Comparison of ENCODE assay signal across 8 cellular contexts in the genomic region with DNA sequence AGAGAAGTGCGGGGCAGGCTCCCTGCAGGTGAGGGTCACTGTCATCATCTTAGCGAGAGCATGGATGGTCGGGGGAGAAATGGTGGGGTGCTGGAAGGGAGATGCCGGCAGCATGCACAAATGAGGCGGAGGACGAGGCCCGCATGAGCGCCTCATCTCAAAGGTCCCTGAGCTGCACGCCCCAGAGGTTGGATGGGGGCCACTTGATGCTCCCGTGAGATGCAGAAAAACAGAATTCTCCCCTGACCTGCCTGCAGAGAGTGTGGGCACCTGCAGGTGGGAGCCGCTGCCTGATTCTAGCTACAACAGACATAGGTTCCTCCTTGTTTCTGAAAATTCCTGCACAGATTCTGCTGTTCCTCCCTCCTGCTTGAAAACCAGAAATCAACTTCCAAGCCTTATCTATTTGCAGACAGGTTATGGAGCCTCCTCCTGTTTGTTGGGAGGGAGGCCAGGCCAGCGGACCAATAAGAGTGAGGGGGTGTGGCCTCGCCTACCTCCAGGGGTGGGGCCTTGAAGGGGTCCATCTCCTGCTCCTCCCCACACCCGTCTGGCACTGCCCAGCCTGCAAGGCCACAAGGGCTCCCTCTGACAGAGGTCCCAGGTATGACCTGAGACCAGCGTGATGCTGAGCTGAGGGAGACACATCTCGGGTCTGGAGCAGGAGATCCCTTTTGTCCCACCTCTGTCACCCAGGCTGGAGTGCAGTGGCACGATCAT.
DNase-seq lines count a peak whose midpoint lies in the region; ATAC-seq and TF ChIP-seq lines count a peak whose summit lies in the region.

No MANE protein-coding gene starts in this region.

- WGBS in lung, 2 donors, result 87 to 93% methylated on average over 17 of the region's 17 CpGs

- no peak overlapping the region for H3K4me3 ChIP-seq in lung

- no peaks in the 10 kb centered on the region for H3K9me3 ChIP-seq in lung (ENCODE audit: control insufficient read depth in 2 of 2, insufficient read depth in 1 of 2, low read length in 1 of 2)

- H3K36me3 ChIP-seq in lung (ENCODE audit: control insufficient read depth in 2 of 2, insufficient read depth in 2 of 2, low read length in 2 of 2), result peaks cover 2 to 28% of the 10 kb centered on the region in 2 donors

- H3K27me3 ChIP-seq in lung (ENCODE audit: control insufficient read depth, insufficient read depth), result no peaks in the 10 kb centered on the region

- intact Hi-C loops in posterior vena cava (cut with DNase I), result no loop called here

- TF ChIP-seq CTCF in VCaP (conservative IDR thresholded peaks at IDR 0.05) (no peak), lung (IDR thresholded peaks at IDR 0.05; ENCODE audit: control extremely low read depth, extremely low read depth) (no peak)

- H3K27ac ChIP-seq in VCaP, result 0 out of 2 replicates have a peak overlapping the region, but pooled peaks have one; percentile 0
- no peak overlapping the region for H3K27ac ChIP-seq in lung (ENCODE audit: low read depth in 1 of 2, low read length in 1 of 2)

- peak; percentile 82 for ATAC-seq in GM19372 (IDR thresholded peaks at IDR 0.05; ENCODE audit: low read depth, unreplicated experiment)
- ATAC-seq in lung (ENCODE audit: insufficient read depth, low FRiP score), result peak; percentile 53

- DNase-seq in NCI-H2227 (lab: John Stamatoyannopoulos, UW; ENCODE audit: unreplicated experiment), result peak; percentile 47
- DNase-seq in NCI-H2227 treated with DMSO at 0.1 percent for 48 hours (lab: John Stamatoyannopoulos, UW), result no peak
- DNase-seq in HT-29 (ENCODE audit: low spot score), result peak; percentile 66
- DNase-seq in lung (ENCODE audit: low spot score), result peak; percentile 43
- DNase-seq in NCI-H187 treated with DMSO at 0.1 percent for 48 hours (lab: John Stamatoyannopoulos, UW), result no peak
- DNase-seq in posterior vena cava (ENCODE audit: low spot score), result no peak

- H3K4me1 ChIP-seq in lung (ENCODE audit: control insufficient read depth in 2 of 2, insufficient read depth in 2 of 2, low read length in 2 of 2), result peaks cover 0 to 2% of the 10 kb centered on the region in 2 donors

Comparison
In these comparisons a context has a peak if more than half of its experiments do, and no peak if none do; other contexts are left out.
1. DNase-seq: peak in NCI-H2227 (single experiment), HT-29 (single experiment) and lung (single experiment); none in NCI-H2227 treated with DMSO at 0.1 percent for 48 hours (single experiment), NCI-H187 treated with DMSO at 0.1 percent for 48 hours (single experiment) and posterior vena cava (single experiment).